In the genomic region with DNA sequence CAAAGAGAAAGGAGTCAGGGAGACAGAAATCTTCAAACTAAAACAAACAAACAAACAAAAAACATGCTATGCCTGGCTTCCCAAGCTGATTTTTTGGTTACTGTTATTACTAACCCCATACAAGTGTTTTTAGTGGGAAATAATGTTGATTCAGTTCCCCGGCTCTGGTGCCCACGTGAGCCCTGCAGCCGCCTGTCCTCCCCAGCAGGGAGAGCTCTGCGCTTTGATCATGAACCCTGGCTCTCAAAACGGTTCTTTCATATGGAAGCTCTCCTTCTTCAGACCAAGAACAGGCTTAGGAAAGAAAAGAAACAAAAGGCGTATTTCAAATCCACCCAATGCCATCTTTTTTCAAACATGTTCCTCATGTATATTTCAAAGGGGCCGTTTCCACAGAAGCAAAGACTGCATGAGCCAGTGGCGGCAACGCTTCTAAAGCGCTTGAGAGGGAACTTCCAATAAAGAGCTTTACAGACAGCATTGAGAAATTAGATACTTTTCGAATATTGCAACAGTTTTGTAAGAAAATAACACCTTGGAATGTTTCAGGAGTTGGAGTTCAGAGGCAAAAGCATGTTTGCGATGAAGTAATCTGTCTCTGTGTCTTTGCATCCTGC, we compare ENCODE assay signal across 8 cellular contexts.
DNase-seq lines count a peak whose midpoint lies in the region; ATAC-seq and TF ChIP-seq lines count a peak whose summit lies in the region.

No MANE protein-coding gene starts in this region.

- TF ChIP-seq CTCF in NB4 (IDR thresholded peaks at IDR 0.05; ENCODE audit: low read depth, low read length) (peak; percentile 83), epithelial cell of proximal tubule (conservative IDR thresholded peaks at IDR 0.05; ENCODE audit: low read depth, low read length) (peak; percentile 79)

- no peak for TF ChIP-seq POLR2A in NB4 (IDR thresholded peaks at IDR 0.05; ENCODE audit: extremely low read depth, insufficient read length)

- H3K4me3 ChIP-seq in NB4 (ENCODE audit: low read depth, low read length) = no peak overlapping the region
- H3K4me3 ChIP-seq in epithelial cell of proximal tubule (ENCODE audit: low read depth, low read length) = no peak overlapping the region

- ATAC-seq in GM21381 (IDR thresholded peaks at IDR 0.05; ENCODE audit: unreplicated experiment) (peak; percentile 42), HG02588 (IDR thresholded peaks at IDR 0.05; ENCODE audit: unreplicated experiment) (no peak), HG03457 (IDR thresholded peaks at IDR 0.05; ENCODE audit: unreplicated experiment) (no peak)

- DNase-seq in DMS153 treated with DMSO at 0.1 percent for 48 hours (lab: John Stamatoyannopoulos, UW; ENCODE audit: unreplicated experiment) = peak; percentile 67
- peak; percentile 61 for DNase-seq in NB4 (ENCODE audit: low read depth)
- peak; percentile 61 for DNase-seq in SK-N-DZ (ENCODE audit: low spot score)
- no peak for DNase-seq in epithelial cell of proximal tubule (ENCODE audit: low read depth)
- peak; percentile 46 for DNase-seq in mucosa of gallbladder (ENCODE audit: low spot score)
